Comparison of ENCODE assay signal across 18 cellular contexts in the genomic region with DNA sequence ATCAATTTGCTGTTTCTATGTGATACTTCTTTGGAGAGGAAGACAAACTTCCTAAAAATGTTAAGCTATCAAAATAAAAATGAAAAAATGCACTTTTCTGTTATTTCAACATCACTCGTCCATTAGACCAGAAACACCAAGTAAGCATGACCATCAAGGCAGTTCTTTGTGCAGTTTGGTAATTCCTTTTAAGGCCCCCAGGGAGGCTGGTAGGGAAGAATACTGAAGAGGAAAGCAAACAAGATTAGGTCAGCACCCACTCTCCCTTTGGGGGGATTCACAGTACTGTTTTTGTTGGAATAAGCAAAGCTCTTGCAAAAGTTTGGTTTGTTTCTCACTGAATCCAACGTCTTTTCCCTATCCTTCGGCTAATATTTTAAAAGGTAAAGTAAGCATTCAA.
DNase-seq lines count a peak whose midpoint lies in the region; ATAC-seq lines count a peak whose summit lies in the region.
"Had no signal": no experiment of that assay in that cellular context is flagged by ENCODE, and none has a peak within 500 bp of the region (broad histone marks: within the 10 kb centered on the region; RNA-seq: fewer than 3 reads in every experiment).

No MANE protein-coding gene starts in this region.

- no peaks in the 10 kb centered on the region for H3K4me1 Mint-ChIP-seq in activated CD4-positive, alpha-beta T cell treated with anti-CD3 and anti-CD28 coated beads, Interleukin-2, amount 10 ng/mL, durations not matched to agents 7 days and 5 days

- peaks cover 8% of the 10 kb centered on the region for H3K9me3 Mint-ChIP-seq in activated CD4-positive, alpha-beta T cell treated with anti-CD3 and anti-CD28 coated beads, Interleukin-2, amount 10 ng/mL, durations not matched to agents 7 days and 5 days

- no peak overlapping the region for H3K27ac Mint-ChIP-seq in activated CD4-positive, alpha-beta T cell treated with anti-CD3 and anti-CD28 coated beads, Interleukin-2, amount 10 ng/mL, durations not matched to agents 7 days and 5 days
- H3K27ac Mint-ChIP-seq: CD8-positive, alpha-beta T cell had no signal

- intact Hi-C loops in sciatic nerve (cut with DNase I): no loop called here

- H3K27me3 ChIP-seq in BLaER1 (no peaks in the 10 kb centered on the region), adipocyte (replicated peaks; ENCODE audit: control insufficient read depth, insufficient read depth, low read length) (no peaks in the 10 kb centered on the region)

- H3K9me3 ChIP-seq in BLaER1 (peaks cover 16% of the 10 kb centered on the region), adipocyte (ENCODE audit: control insufficient read depth, low read length) (peaks cover 3% of the 10 kb centered on the region)
- H3K9me3 ChIP-seq: A549 had no signal

- POLR2A ChIA-PET in activated CD4-positive, alpha-beta T cell treated with anti-CD3 and anti-CD28 coated beads, Interleukin-2, amount 10 ng/mL, durations not matched to agents 7 days and 5 days (lab: Charles Lee): no interaction called here

- H4K20me1 ChIP-seq in BLaER1: no peaks in the 10 kb centered on the region

- no peak overlapping the region for H3K4me3 ChIP-seq in BLaER1
- H3K4me3 ChIP-seq in adipocyte (ENCODE audit: low read length): no peak overlapping the region
- H3K4me3 ChIP-seq: A549, GM12878 had no signal

- no peak overlapping the region for H3K4me3 Mint-ChIP-seq in activated CD4-positive, alpha-beta T cell treated with anti-CD3 and anti-CD28 coated beads, Interleukin-2, amount 10 ng/mL, durations not matched to agents 7 days and 5 days
- H3K4me3 Mint-ChIP-seq: CD8-positive, alpha-beta T cell; H9 had no signal

- peak overlapping the region; percentile 63 for H3K4me2 ChIP-seq in BLaER1
- H3K4me2 ChIP-seq: A549 had no signal

- peak; percentile 2 for DNase-seq in NOMO-1 treated with DMSO at 0.1 percent for 48 hours (lab: John Stamatoyannopoulos, UW; ENCODE audit: unreplicated experiment)
- no peak for DNase-seq in NOMO-1 treated with dmso at 0.1 percent for 144 hours (lab: John Stamatoyannopoulos, UW; ENCODE audit: unreplicated experiment)
- DNase-seq in adipocyte (ENCODE audit: low read depth): peak; percentile 43
- DNase-seq in sciatic nerve (ENCODE audit: low spot score): no peak
- DNase-seq in activated CD4-positive, alpha-beta T cell treated with anti-CD3 and anti-CD28 coated beads, Interleukin-2, amount 10 ng/mL, durations not matched to agents 7 days and 5 days: no peak
- DNase-seq in T1000 (lab: John Stamatoyannopoulos, UW): no peak
- DNase-seq: AML-193; CD8-positive, alpha-beta T cell; COR-L47; DMS 273 treated with DMSO at 0.1 percent for 48 hours; DMS53; DND-41; EL; H9 had no signal

- ATAC-seq in sciatic nerve: peak; percentile 98
- ATAC-seq: A549; CD8-positive, alpha-beta T cell; GM12878 had no signal

- H3K36me3 ChIP-seq in BLaER1: no peaks in the 10 kb centered on the region
- no peaks in the 10 kb centered on the region for H3K36me3 ChIP-seq in adipocyte (ENCODE audit: control insufficient read depth, insufficient read depth, low read length, severe bottlenecking)

- H3K27me3 Mint-ChIP-seq in activated CD4-positive, alpha-beta T cell treated with anti-CD3 and anti-CD28 coated beads, Interleukin-2, amount 10 ng/mL, durations not matched to agents 7 days and 5 days: no peaks in the 10 kb centered on the region

- H3K27ac ChIP-seq in BLaER1: no peak overlapping the region
- H3K27ac ChIP-seq: 22Rv1, A549 had no signal

- no peak overlapping the region for H3K9ac ChIP-seq in BLaER1
- H3K9ac ChIP-seq in adipocyte (ENCODE audit: low read length): no peak overlapping the region

- H3K4me1 ChIP-seq in BLaER1 (peaks cover 16% of the 10 kb centered on the region), adipocyte (ENCODE audit: control insufficient read depth, insufficient read depth, low read length) (no peaks in the 10 kb centered on the region)
- H3K4me1 ChIP-seq: A549 had no signal

- H3K36me3 Mint-ChIP-seq in activated CD4-positive, alpha-beta T cell treated with anti-CD3 and anti-CD28 coated beads, Interleukin-2, amount 10 ng/mL, durations not matched to agents 7 days and 5 days (ENCODE audit: low read depth): no peaks in the 10 kb centered on the region
- H3K36me3 Mint-ChIP-seq: CD8-positive, alpha-beta T cell had no signal

- CTCF ChIA-PET in activated CD4-positive, alpha-beta T cell treated with anti-CD3 and anti-CD28 coated beads, Interleukin-2, amount 10 ng/mL, durations not matched to agents 7 days and 5 days (lab: Charles Lee): no interaction called here

Comparison
In these comparisons a context has a peak if more than half of its experiments do, and no peak if none do; other contexts are left out.
1. DNase-seq: peak in NOMO-1 treated with DMSO at 0.1 percent for 48 hours (single experiment) and adipocyte (single experiment); none in NOMO-1 treated with dmso at 0.1 percent for 144 hours (single experiment), sciatic nerve (single experiment), activated CD4-positive, alpha-beta T cell treated with anti-CD3 and anti-CD28 coated beads, Interleukin-2, amount 10 ng/mL, durations not matched to agents 7 days and 5 days (single experiment) and T1000 (single experiment).